Comparison of ENCODE assay signal across 18 cellular contexts in genomic region chr6:100088009-100088408, GRCh38.
DNase-seq lines count a peak whose midpoint lies in the region; ATAC-seq, FAIRE-seq and TF ChIP-seq lines count a peak whose summit lies in the region.
"Had no signal": no experiment of that assay in that cellular context is flagged by ENCODE, and none has a peak within 500 bp of the region (broad histone marks: within the 10 kb centered on the region; RNA-seq: fewer than 3 reads in every experiment).

No MANE protein-coding gene starts in this region.

- H3K4me1 ChIP-seq in HCT116 (ENCODE audit: control insufficient read depth in 1 of 2, insufficient read depth in 2 of 2, low read length in 2 of 2) = no peaks in the 10 kb centered on the region
- no peaks in the 10 kb centered on the region for H3K4me1 ChIP-seq in neuronal stem cell (ENCODE audit: control insufficient read depth in 2 of 2, insufficient read depth in 1 of 2, low read depth in 1 of 2, low read length in 2 of 2)
- H3K4me1 ChIP-seq: heart right ventricle, neural progenitor cell had no signal

- H2BK12ac ChIP-seq in neuronal stem cell (ENCODE audit: low read length) = no peak overlapping the region

- no peak overlapping the region for H3K27ac ChIP-seq in HCT116 (ENCODE audit: low read depth, low read length)
- no peak overlapping the region for H3K27ac ChIP-seq in neuronal stem cell (replicated peaks; ENCODE audit: low read length)
- H3K27ac ChIP-seq: heart right ventricle, KMS-11, neural progenitor cell, thoracic aorta had no signal

- no peak overlapping the region for H2BK15ac ChIP-seq in neuronal stem cell (ENCODE audit: low read length)

- H3K36me3 ChIP-seq in HCT116 (ENCODE audit: control insufficient read depth in 1 of 2, insufficient read depth in 2 of 2, low read length in 2 of 2) (no peaks in the 10 kb centered on the region), neuronal stem cell (replicated peaks in 1 of 2; ENCODE audit: control insufficient read depth in 2 of 2, insufficient read depth in 2 of 2, low read length in 2 of 2) (no peaks in the 10 kb centered on the region)
- H3K36me3 ChIP-seq: heart right ventricle, neural progenitor cell, thoracic aorta had no signal

- H3K9ac ChIP-seq in HCT116 (ENCODE audit: low read length) (no peak overlapping the region), neuronal stem cell (ENCODE audit: low read depth, low read length, poor library complexity) (no peak overlapping the region)
- H3K9ac ChIP-seq: KMS-11, neural progenitor cell had no signal

- no peaks in the 10 kb centered on the region for H3K27me3 ChIP-seq in HCT116 (ENCODE audit: insufficient read depth, low read length)
- no peaks in the 10 kb centered on the region for H3K27me3 ChIP-seq in neuronal stem cell (ENCODE audit: control insufficient read depth in 3 of 3, insufficient read depth in 3 of 3, low read depth in 1 of 3, low read length in 3 of 3)
- H3K27me3 ChIP-seq: heart right ventricle, neural progenitor cell had no signal

- no peak overlapping the region for H2AK5ac ChIP-seq in neuronal stem cell (ENCODE audit: low read depth, low read length)

- H3K79me1 ChIP-seq in neuronal stem cell (ENCODE audit: low read depth, low read length) = no peaks in the 10 kb centered on the region

- H3K23ac ChIP-seq in neuronal stem cell (ENCODE audit: low read depth, low read length, poor library complexity) = no peak overlapping the region

- no peak overlapping the region for H3K4me3 ChIP-seq in HCT116 (replicated peaks in 1 of 2; ENCODE audit: low read depth in 1 of 2, low read length in 2 of 2)
- H3K4me3 ChIP-seq in neuronal stem cell (ENCODE audit: low read length in 2 of 2) = no peak overlapping the region
- H3K4me3 ChIP-seq: heart right ventricle, neural progenitor cell, thoracic aorta had no signal

- no CpG with 5 or more reads among the region's 1 CpG for WGBS in neuronal stem cell (ENCODE audit: extremely low coverage in 2 of 2, insufficient read length in 2 of 2, insufficient replicate concordance in 1 of 2), 2 donors

- no peak overlapping the region for H3K14ac ChIP-seq in neuronal stem cell (ENCODE audit: low read length)

- H2BK5ac ChIP-seq in neuronal stem cell (ENCODE audit: low read length) = no peak overlapping the region

- H2BK120ac ChIP-seq in neuronal stem cell (ENCODE audit: low read depth, low read length) = no peak overlapping the region

- H3K9me3 ChIP-seq in HCT116 (ENCODE audit: control insufficient read depth in 1 of 2, insufficient read depth in 1 of 2, low read depth in 1 of 2, low read length in 2 of 2) = no peaks in the 10 kb centered on the region
- no peaks in the 10 kb centered on the region for H3K9me3 ChIP-seq in neuronal stem cell (replicated peaks in 1 of 2; ENCODE audit: control insufficient read depth in 2 of 2, insufficient read depth in 1 of 2, low read depth in 1 of 2, low read length in 2 of 2)
- H3K9me3 ChIP-seq: heart right ventricle, thoracic aorta had no signal

- no peak for TF ChIP-seq RAD21 in HCT116 (IDR thresholded peaks at IDR 0.05; ENCODE audit: low read depth)

- BruUV-seq in HCT116 (replicated peaks; lab: Mats Ljungman, UMichigan) = no TSS peak

- H3K18ac ChIP-seq in neuronal stem cell (ENCODE audit: low read length) = no peak overlapping the region

- POLR2A ChIA-PET in HCT116 (lab: Charles Lee) = no interaction called here

- no peaks in the 10 kb centered on the region for H3K9me2 ChIP-seq in HCT116 (ENCODE audit: insufficient read depth)

- H2AFZ ChIP-seq in HCT116 (ENCODE audit: low read depth, low read length, poor library complexity, severe bottlenecking) (no peak overlapping the region), neuronal stem cell (ENCODE audit: low read length) (no peak overlapping the region)
- H2AFZ ChIP-seq: neural progenitor cell had no signal

- RAD21 ChIA-PET in HCT116 (lab: Charles Lee; ENCODE audit: low non-redundant PET in 1 of 2, low total read pairs in 2 of 2, uncharacterized antibody in 2 of 2, unreplicated experiment in 2 of 2) = no interaction called here

- H3K79me2 ChIP-seq in HCT116 (ENCODE audit: insufficient read depth, low read length) = no peaks in the 10 kb centered on the region

- H4K20me1 ChIP-seq in HCT116 (ENCODE audit: insufficient read depth) = no peaks in the 10 kb centered on the region

- no peak for TF ChIP-seq POLR2A in HCT116 (IDR thresholded peaks at IDR 0.05; ENCODE audit: borderline replicate concordance, extremely low read depth, insufficient read depth, insufficient read length)

- CTCF ChIA-PET in HCT116 (lab: Charles Lee) = interaction anchor here (0.8 to 1.5 kb wide), 4 partner anchors 12 to 220 kb away, joined by 3 to 8 read pairs (median 4); no protein-coding TSS in a partner anchor

- DNase-seq in A172 (ENCODE audit: low spot score) (peak; percentile 81), HCT116 (ENCODE audit: low read depth, low spot score) (peak; percentile 22), amniotic stem cell (lab: John Stamatoyannopoulos, UW) (peak; percentile 24), hepatic stellate cell (ENCODE audit: low spot score) (peak; percentile 29), NCI-H524 treated with DMSO at 0.1 percent for 48 hours (lab: John Stamatoyannopoulos, UW) (no peak), urothelium cell line (ENCODE audit: low spot score) (no peak), neuronal stem cell (ENCODE audit: low spot score) (no peak)
- DNase-seq in stimulated activated CD4-positive, alpha-beta T cell treated with anti-CD3 and anti-CD28 coated beads, Interleukin-1b, Interleukin-23, amount 100 ng/mL, for 48 hours = no peak
- DNase-seq: activated CD4-positive, CD25-positive, alpha-beta regulatory T cell treated with anti-CD3 and anti-CD28 coated beads, Interleukin-2, amount 50 U/mL, for 72 hours; activated T-cell treated with anti-CD3 and anti-CD28 coated beads for 4 hours; amygdala; effector memory CD4-positive, alpha-beta T cell; heart right ventricle; NCI-H2081 treated with DMSO at 0.1 percent for 48 hours; stimulated activated CD4-positive, alpha-beta T cell treated with anti-CD3 and anti-CD28 coated beads, Interleukin-12 subunit alpha, Interleukin-12 subunit beta, amount 100 ng/mL, for 4 hours had no signal

- H4K8ac ChIP-seq in neuronal stem cell (ENCODE audit: low read depth, low read length) = no peak overlapping the region

- H3K4me2 ChIP-seq in HCT116 (ENCODE audit: low read length) (no peak overlapping the region), neuronal stem cell (ENCODE audit: insufficient read depth, low read length, poor library complexity, severe bottlenecking) (no peak overlapping the region)
- H3K4me2 ChIP-seq: KMS-11, neural progenitor cell had no signal

- no peak for FAIRE-seq in urothelium cell line (lab: Jason Lieb, UNC)

- no peak for ATAC-seq in HCT116
- ATAC-seq: heart right ventricle had no signal

- no peak overlapping the region for H4K91ac ChIP-seq in neuronal stem cell (ENCODE audit: low read depth, low read length, poor library complexity)

- intact Hi-C loops in HCT116 (cut with micrococcal nuclease) = no loop called here

- no peak overlapping the region for H3K4ac ChIP-seq in neuronal stem cell (ENCODE audit: low read length)

- no peak for TF ChIP-seq CTCF in HCT116 (IDR thresholded peaks at IDR 0.05 in 2 of 3, conservative IDR thresholded peaks at IDR 0.05 in 1 of 3; ENCODE audit: borderline replicate concordance in 1 of 3, insufficient read depth in 1 of 3, low read depth in 2 of 3, low read length in 2 of 3)

TF ChIP-seq in HCT116, 20 proteins besides CTCF, POLR2A, EP300 and RAD21:
- TF ChIP-seq EGR1 (IDR thresholded peaks at IDR 0.05; ENCODE audit: low read depth) (no peak), ZFX (IDR thresholded peaks at IDR 0.05) (no peak), REST (IDR thresholded peaks at IDR 0.05; ENCODE audit: low read depth) (no peak), CEBPB (IDR thresholded peaks at IDR 0.05; ENCODE audit: low read depth) (peak; percentile 78), MAX (IDR thresholded peaks at IDR 0.05) (no peak), FOSL1 (IDR thresholded peaks at IDR 0.05; ENCODE audit: low read depth) (peak; percentile 64), JUND (IDR thresholded peaks at IDR 0.05) (peak; percentile 61), TCF7L2 (IDR thresholded peaks at IDR 0.05; ENCODE audit: borderline replicate concordance, extremely low read depth, insufficient read depth, insufficient read length) (no peak), CBX3 (IDR thresholded peaks at IDR 0.05; ENCODE audit: low read depth) (no peak), SP1 (IDR thresholded peaks at IDR 0.05; ENCODE audit: low read depth) (peak; percentile 49), SRF (IDR thresholded peaks at IDR 0.05; ENCODE audit: low read depth) (peak; percentile 93)

Comparison
In these comparisons a context has a peak if more than half of its experiments do, and no peak if none do; other contexts are left out.
1. DNase-seq: peak in A172 (single experiment), HCT116 (single experiment), amniotic stem cell (single experiment) and hepatic stellate cell (single experiment); none in stimulated activated CD4-positive, alpha-beta T cell treated with anti-CD3 and anti-CD28 coated beads, Interleukin-1b, Interleukin-23, amount 100 ng/mL, for 48 hours (single experiment), NCI-H524 treated with DMSO at 0.1 percent for 48 hours (single experiment), urothelium cell line (single experiment) and neuronal stem cell (single experiment).